Comparison of ENCODE assay signal across 17 cellular contexts in the genomic region with DNA sequence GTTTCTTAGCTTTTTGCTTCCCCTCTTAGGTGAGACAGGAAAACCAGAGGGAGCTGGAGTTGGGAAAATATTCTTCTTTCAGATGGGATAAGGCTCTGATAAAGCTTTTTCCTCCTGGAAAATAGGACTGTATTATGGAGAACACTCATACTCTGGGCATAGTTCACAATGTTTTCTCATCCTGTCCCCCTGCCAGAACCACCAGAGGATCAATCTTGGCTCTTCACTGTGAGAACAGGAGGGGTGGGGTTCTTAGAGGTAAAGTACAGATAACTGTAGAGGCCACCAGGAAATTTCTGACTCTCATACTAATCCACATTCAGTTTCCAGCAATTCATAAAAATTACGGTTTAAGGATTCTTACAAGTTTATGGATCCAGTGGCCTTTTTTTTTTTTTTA.
"Had no signal": no experiment of that assay in that cellular context is flagged by ENCODE, and none has a peak within 500 bp of the region (broad histone marks: within the 10 kb centered on the region; RNA-seq: fewer than 3 reads in every experiment).

No MANE protein-coding gene starts in this region.

- H2AFZ ChIP-seq: hepatocyte, parathyroid adenoma had no signal

- H3K4me3 ChIP-seq: dorsolateral prefrontal cortex, gastroesophageal sphincter, heart left ventricle, hepatocyte, left ventricle myocardium inferior, lower lobe of right lung, testis, tibial artery had no signal

- H3K79me2 ChIP-seq: hepatocyte, parathyroid adenoma had no signal

- H3K4me2 ChIP-seq: hepatocyte had no signal

- H3K27me3 ChIP-seq: foreskin keratinocyte, gastroesophageal sphincter, heart left ventricle, hepatocyte, testis, tibial artery had no signal

- H3K4me1 ChIP-seq: foreskin keratinocyte, gastroesophageal sphincter, heart left ventricle, left ventricle myocardium inferior, lower lobe of right lung, parathyroid adenoma, testis, tibial artery had no signal

- ATAC-seq: foreskin keratinocyte; gastroesophageal sphincter; heart left ventricle; left cardiac atrium; lower lobe of right lung; naive thymus-derived CD8-positive, alpha-beta T cell; sciatic nerve; stimulated activated memory B cell treated with anti-CD40 and anti-IgM and Interleukin-4, amounts not matched to agents 10 μg/mL and 1 μg/mL and 100 μg/mL, for 72 hours; stimulated activated naive CD8-positive, alpha-beta T cell treated with anti-CD3 and anti-CD28 coated beads, Interleukin-15, Interleukin-2, amounts not matched to agents 100 U/mL and 50 U/mL, for 24 hours had no signal

- H3K27ac ChIP-seq: dorsolateral prefrontal cortex, foreskin keratinocyte, gastroesophageal sphincter, heart left ventricle, hepatocyte, left ventricle myocardium inferior, lower lobe of right lung, parathyroid adenoma, testis, tibial artery had no signal

- H3K9me3 ChIP-seq: gastroesophageal sphincter, lower lobe of right lung, testis had no signal

- H3K36me3 ChIP-seq: gastroesophageal sphincter, heart left ventricle, left ventricle myocardium inferior, lower lobe of right lung, tibial artery had no signal

- H3K9ac ChIP-seq: parathyroid adenoma had no signal

- DNase-seq: dorsolateral prefrontal cortex; effector CD4-positive, alpha-beta T cell; foreskin keratinocyte; heart left ventricle; left cardiac atrium; left ventricle myocardium inferior; lower lobe of right lung; naive thymus-derived CD8-positive, alpha-beta T cell; stimulated activated CD4-positive, alpha-beta T cell treated with anti-CD3 and anti-CD28 coated beads, Interleukin-4, amount 100 ng/mL, for 4 hours; stimulated activated naive CD8-positive, alpha-beta T cell treated with anti-CD3 and anti-CD28 coated beads, Interleukin-15, Interleukin-2, amounts not matched to agents 100 U/mL and 50 U/mL, for 24 hours; testis; tibial artery had no signal
